ENCODE assay signal across 27 cellular contexts in genomic region chr10:122658356-122659049, GRCh38. TPM values are rescaled to one million over a fixed set of nuclear protein-coding genes. Genes with fewer than 3 reads are reported as not detected.
"Had no signal": no experiment of that assay in that cellular context is flagged by ENCODE, and none has a peak within 500 bp of the region (broad histone marks: within the 10 kb centered on the region; RNA-seq: fewer than 3 reads in every experiment).

No MANE protein-coding gene starts in this region.

- H3K9me3 Mint-ChIP-seq: activated naive CD4-positive, alpha-beta T cell treated with anti-CD3 and anti-CD28 coated beads, Interleukin-2, amount 50 U/mL, for 24 hours; activated T-cell treated with anti-CD3 and anti-CD28 coated beads, Interleukin-2, amount 50 U/mL, for 72 hours; activated T-helper 2 cell treated with anti-CD3 and anti-CD28 coated beads, Interferon-gamma antibody, Interleukin-2, Interleukin-4, amounts not matched to agents 10 μg/mL and 5 μg/mL and 100 μg/mL, durations not matched to agents 14 hours and 24 hours and 36 hours; T-helper 2 cell treated with Interferon-gamma antibody and Interleukin-4, amounts not matched to agents 5 μg/mL and 100 μg/mL, for 36 hours had no signal

- DNase-seq: activated CD4-positive, alpha-beta T cell treated with anti-CD3 and anti-CD28 coated beads for 4 hours; activated CD4-positive, alpha-beta T cell treated with anti-CD3 and anti-CD28 coated beads, Interleukin-2, amount 50 U/mL, for 48 hours; activated CD8-positive, alpha-beta memory T cell treated with anti-CD3 and anti-CD28 coated beads for 24 hours; activated naive CD4-positive, alpha-beta T cell; activated T-cell treated with anti-CD3 and anti-CD28 coated beads, Interleukin-2, amount 50 U/mL, for 72 hours; aorta; Karpas-422; NCI-H1436 treated with DMSO at 0.1 percent for 48 hours; NCI-H187; NCI-H2081; NCI-H510A treated with DMSO at 0.1 percent for 48 hours; NCI-H69; NK-92 treated with Interleukin-12 subunit alpha and Interleukin-12 subunit beta, amount 100 ng/mL, for 24 hours; OCI-M1; Right ventricle myocardium superior; SW 1271 had no signal

- H3K4me3 Mint-ChIP-seq: activated naive CD4-positive, alpha-beta T cell treated with anti-CD3 and anti-CD28 coated beads, Interleukin-2, amount 50 U/mL, for 24 hours; activated T-cell treated with anti-CD3 and anti-CD28 coated beads, Interleukin-2, amount 50 U/mL, for 72 hours; T-helper 2 cell treated with Interferon-gamma antibody and Interleukin-4, amounts not matched to agents 5 μg/mL and 100 μg/mL, for 36 hours had no signal

- H3K4me1 Mint-ChIP-seq: activated naive CD4-positive, alpha-beta T cell treated with anti-CD3 and anti-CD28 coated beads, Interleukin-2, amount 50 U/mL, for 24 hours had no signal

- ATAC-seq: activated CD4-positive, CD25-positive, alpha-beta regulatory T cell treated with anti-CD3 and anti-CD28 coated beads, Interleukin-2, amount 50 U/mL, for 24 hours; activated T-cell treated with anti-CD3 and anti-CD28 coated beads, Interleukin-2, amount 50 U/mL, for 72 hours; K562; Panc1; SK-N-SH treated with all-trans-retinoic acid at 6 μM for 48 hours had no signal

- H3K4me3 ChIP-seq: K562, SJSA1 had no signal

- H3K36me3 ChIP-seq: SJSA1 had no signal

- H3K27ac Mint-ChIP-seq: activated naive CD4-positive, alpha-beta T cell treated with anti-CD3 and anti-CD28 coated beads, Interleukin-2, amount 50 U/mL, for 24 hours; activated T-cell treated with anti-CD3 and anti-CD28 coated beads, Interleukin-2, amount 50 U/mL, for 72 hours; activated T-helper 2 cell treated with anti-CD3 and anti-CD28 coated beads, Interferon-gamma antibody, Interleukin-2, Interleukin-4, amounts not matched to agents 10 μg/mL and 5 μg/mL and 100 μg/mL, durations not matched to agents 14 hours and 24 hours and 36 hours; T-helper 2 cell treated with Interferon-gamma antibody and Interleukin-4, amounts not matched to agents 5 μg/mL and 100 μg/mL, for 36 hours had no signal

- H3K27ac ChIP-seq: RWPE1, SJSA1 had no signal

- H3K4me1 ChIP-seq: SJSA1 had no signal

- H3K9me3 ChIP-seq: SJSA1 had no signal

- H3K36me3 Mint-ChIP-seq: activated naive CD4-positive, alpha-beta T cell treated with anti-CD3 and anti-CD28 coated beads, Interleukin-2, amount 50 U/mL, for 24 hours had no signal

RNA-seq across cellular contexts. Expression of gene C10orf120, which starts 41.1 kb away (rescaled TPM):
- total RNA-seq: activated T-cell treated with anti-CD3 and anti-CD28 coated beads, Interleukin-2, amount 50 U/mL, for 72 hours; activated T-helper 2 cell treated with anti-CD3 and anti-CD28 coated beads, Interferon-gamma antibody, Interleukin-2, Interleukin-4, amounts not matched to agents 10 μg/mL and 5 μg/mL and 100 μg/mL, durations not matched to agents 14 hours and 24 hours and 36 hours; aorta; bronchial epithelial cell; K562; Right ventricle myocardium superior; SJSA1; T-helper 1 cell treated with Interleukin-12 subunit alpha and Interleukin-12 subunit beta and Interleukin-4 antibody, amounts not matched to agents 30 ng/mL and 1 ng/mL, for 36 hours had no signal
